ENCODE assay signal across 9 cellular contexts in the genomic region with DNA sequence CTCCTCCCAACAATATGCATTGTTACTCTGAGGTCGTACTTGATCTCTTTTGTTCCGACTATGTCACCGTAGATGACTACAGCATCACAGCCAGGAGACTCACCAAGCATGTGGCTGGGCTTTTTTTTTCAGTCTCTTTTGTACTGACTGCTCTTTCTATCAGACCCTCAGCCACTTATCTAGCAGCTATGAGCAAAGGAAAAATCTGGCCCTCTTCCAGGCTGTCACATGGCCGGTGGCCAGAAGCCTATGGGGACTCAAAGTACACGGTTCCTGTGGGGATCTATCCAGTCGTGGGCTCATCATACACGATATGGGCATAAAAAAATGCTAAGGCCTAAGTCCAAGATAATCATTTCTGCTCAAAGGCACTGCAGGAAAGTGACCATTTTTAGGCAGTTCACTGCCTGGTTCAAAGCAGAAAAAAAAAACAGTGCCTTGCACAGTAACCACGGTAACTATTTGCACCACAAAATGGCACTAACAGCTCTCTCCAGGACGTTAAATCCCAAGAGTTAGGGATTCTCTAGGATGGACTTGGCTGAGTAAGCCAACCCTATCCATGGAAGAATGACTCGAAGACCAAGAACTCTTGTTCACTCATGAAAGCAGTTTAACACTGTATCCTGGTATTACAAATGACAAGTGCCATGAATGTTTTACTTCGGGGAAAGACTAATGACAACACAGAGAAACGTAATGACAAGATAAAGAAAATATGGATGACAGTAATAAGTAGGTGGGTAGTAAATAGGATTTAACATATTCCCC. TPM values are rescaled to one million over a fixed set of nuclear protein-coding genes. Genes with fewer than 3 reads are reported as not detected.
DNase-seq lines count a peak whose midpoint lies in the region; ATAC-seq, FAIRE-seq and TF ChIP-seq lines count a peak whose summit lies in the region.
"Had no signal": no experiment of that assay in that cellular context is flagged by ENCODE, and none has a peak within 500 bp of the region (broad histone marks: within the 10 kb centered on the region; RNA-seq: fewer than 3 reads in every experiment).

No MANE protein-coding gene starts in this region.

- no peaks in the 10 kb centered on the region for H4K20me1 ChIP-seq in endothelial cell of umbilical vein (replicated peaks; ENCODE audit: control insufficient read depth, extremely low read depth, insufficient read depth, low read length)

- TF ChIP-seq POLR2A in H54 (IDR thresholded peaks at IDR 0.05; ENCODE audit: low read depth, low read length) = no peak
- TF ChIP-seq POLR2A in endothelial cell of umbilical vein (IDR thresholded peaks at IDR 0.05; ENCODE audit: low read depth, low read length) = no peak

- no peak overlapping the region for H3K4me2 ChIP-seq in endothelial cell of umbilical vein (ENCODE audit: insufficient read depth, low read length)
- H3K4me2 ChIP-seq in neuronal stem cell (ENCODE audit: insufficient read depth, low read length, poor library complexity, severe bottlenecking) = no peak overlapping the region

- ATAC-seq in GM18520 (IDR thresholded peaks at IDR 0.05; ENCODE audit: unreplicated experiment) (no peak), HG03342 (IDR thresholded peaks at IDR 0.05; ENCODE audit: unreplicated experiment) (no peak), lower lobe of right lung (no peak)

- no peak overlapping the region for H2AK5ac ChIP-seq in neuronal stem cell (ENCODE audit: low read depth, low read length)

- TF ChIP-seq CTCF in endothelial cell of umbilical vein (IDR thresholded peaks at IDR 0.05; ENCODE audit: extremely low read depth in 1 of 2, insufficient read depth in 1 of 2, low read depth in 1 of 2, low read length in 2 of 2) = no peak
- TF ChIP-seq CTCF in lower lobe of right lung (IDR thresholded peaks at IDR 0.05) = no peak

- intact Hi-C loops in endothelial cell of umbilical vein (cut with micrococcal nuclease) = no loop called here
- intact Hi-C loops in lower lobe of right lung (cut with DNase I) = no loop called here

- no peaks in the 10 kb centered on the region for H3K27me3 ChIP-seq in endothelial cell of umbilical vein (ENCODE audit: control insufficient read depth in 2 of 2, insufficient read depth in 2 of 2, low read length in 2 of 2)
- H3K27me3 ChIP-seq in neuronal stem cell (ENCODE audit: control insufficient read depth in 3 of 3, insufficient read depth in 3 of 3, low read depth in 1 of 3, low read length in 3 of 3) = no peaks in the 10 kb centered on the region
- H3K27me3 ChIP-seq in lower lobe of right lung (ENCODE audit: low read depth) = no peaks in the 10 kb centered on the region

- H3K9me3 ChIP-seq in endothelial cell of umbilical vein (replicated peaks; ENCODE audit: control insufficient read depth, insufficient read depth, low read length) (no peaks in the 10 kb centered on the region), neuronal stem cell (replicated peaks in 1 of 2; ENCODE audit: control insufficient read depth in 2 of 2, insufficient read depth in 1 of 2, low read depth in 1 of 2, low read length in 2 of 2) (no peaks in the 10 kb centered on the region), lower lobe of right lung (no peaks in the 10 kb centered on the region)

- POLR2A ChIA-PET in endothelial cell of umbilical vein (lab: Charles Lee) = no interaction called here

- no peak overlapping the region for H4K91ac ChIP-seq in neuronal stem cell (ENCODE audit: low read depth, low read length, poor library complexity)

- H3K4me3 ChIP-seq in endothelial cell of umbilical vein (replicated peaks in 1 of 3; ENCODE audit: insufficient read depth in 1 of 3, low read depth in 1 of 3, low read length in 3 of 3) = no peak overlapping the region
- H3K4me3 ChIP-seq in neuronal stem cell (ENCODE audit: low read length in 2 of 2) = no peak overlapping the region
- no peak overlapping the region for H3K4me3 ChIP-seq in lower lobe of right lung

- no peaks in the 10 kb centered on the region for H3K79me2 ChIP-seq in endothelial cell of umbilical vein (ENCODE audit: control insufficient read depth, insufficient read depth, low read length)

- H3K4ac ChIP-seq in neuronal stem cell (ENCODE audit: low read length) = no peak overlapping the region

- dilution Hi-C loops in endothelial cell of umbilical vein (cut with MboI; ENCODE audit: extremely low pct_ligation_motif_present, low sequenced_read_pairs) = no loop called here

- H2BK5ac ChIP-seq in neuronal stem cell (ENCODE audit: low read length) = no peak overlapping the region

- no peak overlapping the region for H3K9ac ChIP-seq in endothelial cell of umbilical vein (replicated peaks; ENCODE audit: extremely low read depth, insufficient read depth, low read length)
- H3K9ac ChIP-seq in neuronal stem cell (ENCODE audit: low read depth, low read length, poor library complexity) = no peak overlapping the region

- no peak overlapping the region for H2BK120ac ChIP-seq in neuronal stem cell (ENCODE audit: low read depth, low read length)

- H2BK12ac ChIP-seq in neuronal stem cell (ENCODE audit: low read length) = no peak overlapping the region

- H3K27ac ChIP-seq in endothelial cell of umbilical vein (ENCODE audit: insufficient read depth, low read depth, low read length) = no peak overlapping the region
- H3K27ac ChIP-seq in neuronal stem cell (replicated peaks; ENCODE audit: low read length) = no peak overlapping the region
- no peak overlapping the region for H3K27ac ChIP-seq in lower lobe of right lung

- H4K8ac ChIP-seq in neuronal stem cell (ENCODE audit: low read depth, low read length) = no peak overlapping the region

- no peak overlapping the region for H3K23ac ChIP-seq in neuronal stem cell (ENCODE audit: low read depth, low read length, poor library complexity)

- no peak for DNase-seq in H54 (ENCODE audit: insufficient read length, low spot score)
- DNase-seq in NCI-H69 (lab: John Stamatoyannopoulos, UW) = peak; percentile 90
- peak; percentile 48 for DNase-seq in endothelial cell of umbilical vein (ENCODE audit: low read depth, low spot score)
- DNase-seq in neuronal stem cell (ENCODE audit: low spot score) = no peak
- no peak for DNase-seq in stimulated activated CD4-positive, alpha-beta T cell treated with anti-CD3 and anti-CD28 coated beads, Interleukin-4, amount 100 ng/mL, for 1 hour
- no peak for DNase-seq in lower lobe of right lung
- DNase-seq: activated T-cell treated with anti-CD3 and anti-CD28 coated beads, Interleukin-2, amount 50 U/mL, for 1 hour had no signal

- no peak overlapping the region for H3K14ac ChIP-seq in neuronal stem cell (ENCODE audit: low read length)

- H3K79me1 ChIP-seq in neuronal stem cell (ENCODE audit: low read depth, low read length) = no peaks in the 10 kb centered on the region

- H3K4me1 ChIP-seq in endothelial cell of umbilical vein (ENCODE audit: control insufficient read depth, extremely low read depth, insufficient read depth, low read length) = peaks cover 4% of the 10 kb centered on the region
- H3K4me1 ChIP-seq in neuronal stem cell (ENCODE audit: control insufficient read depth in 2 of 2, insufficient read depth in 1 of 2, low read depth in 1 of 2, low read length in 2 of 2) = peaks cover 0 to 6% of the 10 kb centered on the region in 2 donors
- no peaks in the 10 kb centered on the region for H3K4me1 ChIP-seq in lower lobe of right lung

- no peaks in the 10 kb centered on the region for H3K9me1 ChIP-seq in endothelial cell of umbilical vein (replicated peaks; ENCODE audit: control insufficient read depth, extremely low read depth, insufficient read depth, low read length)

- H2AFZ ChIP-seq in endothelial cell of umbilical vein (ENCODE audit: low read depth, low read length) (no peak overlapping the region), neuronal stem cell (ENCODE audit: low read length) (peak overlapping the region; percentile 71)

- no peak overlapping the region for H3K18ac ChIP-seq in neuronal stem cell (ENCODE audit: low read length)

- CTCF ChIA-PET in endothelial cell of umbilical vein (lab: Charles Lee) = interaction anchor here (0.9 to 1.8 kb wide), 7 partner anchors 9 to 923 kb away, joined by 3 to 8 read pairs (median 4); no protein-coding TSS in a partner anchor

- H3K36me3 ChIP-seq in endothelial cell of umbilical vein (ENCODE audit: control insufficient read depth in 2 of 2, extremely low read depth in 1 of 2, insufficient read depth in 2 of 2, low read length in 2 of 2) = no peaks in the 10 kb centered on the region
- H3K36me3 ChIP-seq in neuronal stem cell (replicated peaks in 1 of 2; ENCODE audit: control insufficient read depth in 2 of 2, insufficient read depth in 2 of 2, low read length in 2 of 2) = no peaks in the 10 kb centered on the region
- H3K36me3 ChIP-seq in lower lobe of right lung = no peaks in the 10 kb centered on the region

- no peak overlapping the region for H2BK15ac ChIP-seq in neuronal stem cell (ENCODE audit: low read length)

- WGBS in neuronal stem cell (ENCODE audit: extremely low coverage in 2 of 2, insufficient read length in 2 of 2, insufficient replicate concordance in 1 of 2), 2 donors = no CpG with 5 or more reads among the region's 12 CpGs

- BruUV-seq in endothelial cell of umbilical vein (replicated peaks; lab: Mats Ljungman, UMichigan) = no TSS peak

- peak; percentile 57 for FAIRE-seq in H54 (lab: Jason Lieb, UNC)
- FAIRE-seq in endothelial cell of umbilical vein (lab: Jason Lieb, UNC) = no peak

TF ChIP-seq in endothelial cell of umbilical vein, 7 proteins besides CTCF, POLR2A, EP300 and RAD21 (continues in another document):
- no peak for TF ChIP-seq GATA2 (IDR thresholded peaks at IDR 0.05; ENCODE audit: insufficient read depth, insufficient read length, low read depth, low read length)
- TF ChIP-seq POLR2AphosphoS5 (IDR thresholded peaks at IDR 0.05; ENCODE audit: insufficient read depth, low read depth, low read length) = no peak
- TF ChIP-seq, protein P1, sequence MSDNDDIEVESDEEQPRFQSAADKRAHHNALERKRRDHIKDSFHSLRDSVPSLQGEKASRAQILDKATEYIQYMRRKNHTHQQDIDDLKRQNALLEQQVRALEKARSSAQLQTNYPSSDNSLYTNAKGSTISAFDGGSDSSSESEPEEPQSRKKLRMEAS (IDR thresholded peaks at IDR 0.05; ENCODE audit: insufficient read depth, insufficient read length) = no peak
- no peak for TF ChIP-seq EZH2 (IDR thresholded peaks at IDR 0.05; ENCODE audit: borderline replicate concordance, low read depth, low read length, severe bottlenecking)
- no peak for TF ChIP-seq MYC (IDR thresholded peaks at IDR 0.05; ENCODE audit: low read depth, low read length)
- TF ChIP-seq FOS (IDR thresholded peaks at IDR 0.05; ENCODE audit: borderline replicate concordance, insufficient read depth, low read length) = no peak

RNA-seq across cellular contexts. Expression of a gene that starts 50.3 kb away (rescaled TPM):
- total RNA-seq in endothelial cell of umbilical vein (19.7 and 20.6 TPM in 2 replicates), lower lobe of right lung (16.8 TPM)
- polyA plus RNA-seq in endothelial cell of umbilical vein = 5.9 and 7.3 TPM in 2 replicates
- 7.9 and 8.1 TPM in 2 replicates for polyA plus RNA-seq in endothelial cell of umbilical vein (2011; cell fraction: cytosol; rRNA removed)
- polyA plus RNA-seq in endothelial cell of umbilical vein (2011; cell fraction: nucleus; rRNA removed) = 7.2 and 8.7 TPM in 2 replicates
- 14.8 and 16.5 TPM in 2 replicates for polyA plus RNA-seq in endothelial cell of umbilical vein (2012)
- 8.3 and 13.7 TPM in 2 replicates for polyA minus RNA-seq in endothelial cell of umbilical vein
- 7.0 TPM for polyA minus RNA-seq in endothelial cell of umbilical vein (2011; cell fraction: cytosol; rRNA and poly(A)+ RNA removed)
- 11.9 and 23.4 TPM in 2 replicates for polyA minus RNA-seq in endothelial cell of umbilical vein (2011; cell fraction: nucleus; rRNA and poly(A)+ RNA removed)
- 7.8 TPM for polyA plus RNA-seq in neuronal stem cell (2013, experiment 1 of 2)
- polyA plus RNA-seq in neuronal stem cell (2013, experiment 2 of 2) = 7.8 TPM

Comparison
In these comparisons a context has a peak if more than half of its experiments do, and no peak if none do; other contexts are left out.
1. DNase-seq: peak in NCI-H69 (single experiment) and endothelial cell of umbilical vein (single experiment); none in H54 (single experiment), neuronal stem cell (single experiment), stimulated activated CD4-positive, alpha-beta T cell treated with anti-CD3 and anti-CD28 coated beads, Interleukin-4, amount 100 ng/mL, for 1 hour (single experiment) and lower lobe of right lung (single experiment).